ENCODE assay signal across 1 cellular context in the genomic region with DNA sequence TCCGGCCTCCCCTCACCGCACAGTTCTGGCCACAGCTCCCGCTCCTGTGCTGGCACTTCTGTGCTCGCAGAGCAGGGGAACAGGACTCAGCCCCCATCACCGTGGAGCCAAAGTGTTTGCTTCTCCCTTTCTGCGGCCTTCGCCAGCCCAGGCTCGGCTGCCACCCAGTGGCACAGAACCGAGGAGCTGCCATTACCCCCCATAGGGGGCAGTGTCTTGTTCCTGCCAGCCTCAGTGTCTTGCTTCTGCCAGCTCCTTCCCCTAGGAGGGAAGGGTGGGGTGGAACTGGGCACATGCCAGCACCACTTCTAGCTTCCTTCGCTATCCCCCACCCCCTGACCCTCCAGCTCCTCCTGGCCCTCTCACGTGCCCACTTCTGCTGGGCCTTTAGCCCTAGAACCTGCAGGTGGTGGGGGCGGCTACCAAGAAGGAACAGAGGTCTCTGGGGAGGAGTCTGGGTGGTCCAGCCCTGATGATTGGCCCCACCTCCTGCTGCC.
TF ChIP-seq lines count a peak whose summit lies in the region.

No MANE protein-coding gene starts in this region.

TF ChIP-seq in H1, 55 proteins besides CTCF, POLR2A, EP300 and RAD21:
- TF ChIP-seq KDM5A (IDR thresholded peaks at IDR 0.05; ENCODE audit: low read length) (no peak), BRCA1 (IDR thresholded peaks at IDR 0.05; ENCODE audit: low read depth, low read length) (no peak), EGR1 (IDR thresholded peaks at IDR 0.05; ENCODE audit: borderline replicate concordance, low read depth, low read length) (no peak), SIRT6 (IDR thresholded peaks at IDR 0.05; ENCODE audit: low read length) (no peak), SRF (IDR thresholded peaks at IDR 0.05; ENCODE audit: low read depth, low read length) (no peak), YY1 (IDR thresholded peaks at IDR 0.05; ENCODE audit: low read depth, low read length) (0 out of 2 replicates have a peak, but pooled peaks have one; percentile 59), SUZ12 (IDR thresholded peaks at IDR 0.05; ENCODE audit: low read length) (no peak), HDAC2 (IDR thresholded peaks at IDR 0.05; ENCODE audit: borderline replicate concordance in 1 of 2, low read depth in 2 of 2, low read length in 2 of 2) (no peak), CHD2 (IDR thresholded peaks at IDR 0.05; ENCODE audit: low read length) (no peak), KDM4A (IDR thresholded peaks at IDR 0.05; ENCODE audit: low read depth, low read length, severe bottlenecking) (no peak), TAF1 (IDR thresholded peaks at IDR 0.05; ENCODE audit: low read depth, low read length) (no peak), EZH2 (IDR thresholded peaks at IDR 0.05; ENCODE audit: low read depth, low read length, severe bottlenecking) (no peak), BCL11A (IDR thresholded peaks at IDR 0.05; ENCODE audit: low read depth in 2 of 2, low read length in 2 of 2) (no peak), CHD1 (IDR thresholded peaks at IDR 0.05; ENCODE audit: low read depth, low read length) (no peak), SIN3A (conservative IDR thresholded peaks at IDR 0.05 in 1 of 2, IDR thresholded peaks at IDR 0.05 in 1 of 2; ENCODE audit: low read depth in 1 of 2, low read length in 2 of 2) (0 out of 4 replicates have a peak, but pooled peaks of 1 of the 2 experiments have one; percentile 57), JUN (IDR thresholded peaks at IDR 0.05; ENCODE audit: low read depth, low read length) (no peak)
- TF ChIP-seq, protein P1, sequence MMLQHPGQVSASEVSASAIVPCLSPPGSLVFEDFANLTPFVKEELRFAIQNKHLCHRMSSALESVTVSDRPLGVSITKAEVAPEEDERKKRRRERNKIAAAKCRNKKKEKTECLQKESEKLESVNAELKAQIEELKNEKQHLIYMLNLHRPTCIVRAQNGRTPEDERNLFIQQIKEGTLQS (IDR thresholded peaks at IDR 0.05; ENCODE audit: insufficient read depth, low read depth, low read length), result no peak
